ENCODE assay signal across 26 cellular contexts in the genomic region with DNA sequence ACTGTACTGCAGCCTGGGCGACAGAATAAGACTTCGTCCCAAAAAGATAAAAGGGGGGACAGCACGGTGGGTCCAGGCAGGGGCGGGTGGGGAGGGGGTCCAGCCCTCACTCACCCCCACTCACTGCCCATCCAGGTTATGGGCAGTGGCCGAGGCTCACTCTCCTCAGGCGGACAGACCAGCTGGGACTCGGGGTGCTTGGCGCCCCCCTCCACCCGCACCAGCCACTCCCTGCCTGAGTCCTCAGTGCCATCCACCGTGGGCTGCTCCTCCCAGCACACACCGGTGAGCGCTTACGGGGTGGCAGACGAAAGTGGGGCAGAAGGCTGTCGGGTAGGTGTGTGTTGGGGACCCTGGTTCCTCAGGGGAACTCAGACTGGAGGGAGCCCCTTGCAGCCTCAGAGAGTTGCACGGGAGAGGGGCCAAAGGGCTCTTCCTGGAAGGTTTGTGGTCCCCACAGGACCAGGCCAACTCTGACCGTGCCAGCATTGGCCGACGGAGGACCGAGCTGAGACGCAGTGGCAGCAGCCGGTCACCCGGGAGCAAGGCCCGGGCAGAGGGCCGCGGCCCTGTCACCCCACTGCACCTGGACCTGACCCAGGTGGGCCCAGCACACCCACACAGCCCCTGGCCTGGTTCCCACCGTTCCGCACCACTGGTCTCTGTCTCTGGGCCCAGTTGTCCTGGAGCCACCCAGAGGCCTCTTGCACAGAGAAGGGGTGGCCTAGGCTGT. TPM values are rescaled to one million over a fixed set of nuclear protein-coding genes. Genes with fewer than 3 reads are reported as not detected.
"Had no signal": no experiment of that assay in that cellular context is flagged by ENCODE, and none has a peak within 500 bp of the region (broad histone marks: within the 10 kb centered on the region; RNA-seq: fewer than 3 reads in every experiment).

No MANE protein-coding gene starts in this region.

- FAIRE-seq: colon, endothelial cell of umbilical vein, keratinocyte, pancreas, small intestine had no signal

- H3K9me3 ChIP-seq: esophagus muscularis mucosa, left lung, lower lobe of right lung, pancreas, thoracic aorta, transverse colon, upper lobe of right lung, uterus had no signal

- ATAC-seq: left lung; lower lobe of right lung; naive thymus-derived CD8-positive, alpha-beta T cell; pancreas; stimulated activated naive B cell treated with anti-CD40 and anti-IgM and Interleukin-4, amounts not matched to agents 10 μg/mL and 1 μg/mL and 100 μg/mL, for 72 hours; upper lobe of right lung had no signal

- H3K27ac ChIP-seq: dorsolateral prefrontal cortex, esophagus muscularis mucosa, left lung, lower lobe of right lung, pancreas, thoracic aorta, transverse colon, upper lobe of right lung, uterus had no signal

- H3K36me3 ChIP-seq: esophagus muscularis mucosa, left lung, lower lobe of right lung, pancreas, thoracic aorta, transverse colon, upper lobe of right lung, uterus had no signal

- DNase-seq: central memory CD4-positive, alpha-beta T cell; dorsolateral prefrontal cortex; effector CD8-positive, alpha-beta T cell; foreskin melanocyte; glutamatergic neuron; left lung; lower lobe of right lung; naive thymus-derived CD8-positive, alpha-beta T cell; nephron progenitor cell; occipital lobe; small intestine; stimulated activated CD4-positive, alpha-beta T cell treated with anti-CD3 and anti-CD28 coated beads, Interleukin-15, amount 100 ng/mL, for 24 hours; stimulated activated CD4-positive, alpha-beta T cell treated with anti-CD3 and anti-CD28 coated beads, Interleukin-2, amount 100 ng/mL, for 48 hours; stimulated activated naive B cell treated with anti-CD40 and anti-IgM and Interleukin-4, amounts not matched to agents 10 μg/mL and 1 μg/mL and 100 μg/mL, for 72 hours; transverse colon; upper lobe of right lung; uterus had no signal

- H3K4me3 ChIP-seq: dorsolateral prefrontal cortex, esophagus muscularis mucosa, left lung, lower lobe of right lung, pancreas, thoracic aorta, transverse colon, upper lobe of right lung, uterus had no signal

- H3K4me1 ChIP-seq: pancreas had no signal

RNA-seq across cellular contexts. Expression of gene PLEKHN1, which starts 6.6 kb away (rescaled TPM):
- total RNA-seq: cerebellum, occipital lobe had no signal

RNA-seq across cellular contexts. Expression of gene PERM1, which starts 9.0 kb away (rescaled TPM):
- total RNA-seq: endothelial cell of umbilical vein; epithelial cell of proximal tubule; left lung; lower lobe of right lung; mesenteric fat pad; naive thymus-derived CD8-positive, alpha-beta T cell had no signal
- polyA plus RNA-seq: endothelial cell of umbilical vein; keratinocyte; naive thymus-derived CD8-positive, alpha-beta T cell had no signal

RNA-seq across cellular contexts. Expression of gene HES4, which starts 27.0 kb away (rescaled TPM):
- total RNA-seq: naive thymus-derived CD8-positive, alpha-beta T cell had no signal
